In the genomic region with DNA sequence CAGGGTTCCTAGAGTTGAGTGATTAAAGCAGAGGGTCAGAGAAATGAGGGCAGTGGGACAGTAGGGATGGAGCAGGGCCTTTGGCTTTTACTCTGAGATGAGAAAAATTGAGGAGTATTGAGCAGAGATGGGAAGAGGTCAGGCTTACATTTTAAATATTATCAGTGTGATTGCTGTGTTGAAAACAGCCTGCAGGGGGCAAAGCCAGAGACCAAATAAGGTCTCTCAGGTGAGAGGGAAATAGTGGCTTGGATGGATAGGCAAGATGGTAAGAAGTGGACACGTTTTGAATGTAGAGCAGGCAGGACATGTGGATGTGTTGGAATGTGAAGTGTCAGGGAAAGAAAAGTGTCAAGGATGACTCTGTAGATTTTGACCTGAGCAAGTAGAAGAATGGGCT, we compare ENCODE assay signal across 15 cellular contexts.
DNase-seq lines count a peak whose midpoint lies in the region; ATAC-seq and TF ChIP-seq lines count a peak whose summit lies in the region.
"Had no signal": no experiment of that assay in that cellular context is flagged by ENCODE, and none has a peak within 500 bp of the region (broad histone marks: within the 10 kb centered on the region; RNA-seq: fewer than 3 reads in every experiment).

No MANE protein-coding gene starts in this region.

- H3K36me3 ChIP-seq in spleen: no peaks in the 10 kb centered on the region
- H3K36me3 ChIP-seq: left ventricle myocardium inferior had no signal

- peak; percentile 66 for ATAC-seq in HG03159 (IDR thresholded peaks at IDR 0.05; ENCODE audit: unreplicated experiment)
- ATAC-seq: activated T-helper 17 cell treated with anti-CD3 and anti-CD28 coated beads, Interleukin-2, amount 50 U/mL, for 72 hours had no signal

- intact Hi-C loops in spleen (cut with DNase I; ENCODE audit: low total_unique reads): no loop called here

- H3K27ac ChIP-seq in VCaP (no peak overlapping the region), spleen (no peak overlapping the region)
- H3K27ac ChIP-seq: left ventricle myocardium inferior had no signal

- TF ChIP-seq POLR2A in spleen (IDR thresholded peaks at IDR 0.05): no peak

- H3K27ac Mint-ChIP-seq in neural crest cell (ENCODE audit: unreplicated experiment): no peak overlapping the region
- H3K27ac Mint-ChIP-seq: activated T-helper 17 cell treated with anti-CD3 and anti-CD28 coated beads, Interleukin-2, amount 50 U/mL, for 72 hours; IgD-negative memory B cell; T-helper 1 cell treated with Interleukin-12 subunit alpha and Interleukin-12 subunit beta and Interleukin-4 antibody, amounts not matched to agents 30 μg/mL and 1 μg/mL, for 36 hours had no signal

- no peak overlapping the region for H3K4me3 Mint-ChIP-seq in neural crest cell
- H3K4me3 Mint-ChIP-seq: activated T-helper 17 cell treated with anti-CD3 and anti-CD28 coated beads, Interleukin-2, amount 50 U/mL, for 72 hours; IgD-negative memory B cell; T-helper 1 cell treated with Interleukin-12 subunit alpha and Interleukin-12 subunit beta and Interleukin-4 antibody, amounts not matched to agents 30 μg/mL and 1 μg/mL, for 36 hours had no signal

- H3K27me3 ChIP-seq in spleen (replicated peaks in 1 of 7): no peaks in the 10 kb centered on the region

- no peak overlapping the region for H3K4me3 ChIP-seq in spleen
- H3K4me3 ChIP-seq: left ventricle myocardium inferior had no signal

- H3K36me3 Mint-ChIP-seq in neural crest cell (ENCODE audit: low read depth): no peaks in the 10 kb centered on the region
- H3K36me3 Mint-ChIP-seq: IgD-negative memory B cell had no signal

- no peaks in the 10 kb centered on the region for H3K27me3 Mint-ChIP-seq in neural crest cell (ENCODE audit: low read depth)

- H3K4me1 ChIP-seq in spleen: no peaks in the 10 kb centered on the region
- H3K4me1 ChIP-seq: left ventricle myocardium inferior had no signal

- WGBS in spleen, 5 donors: 48 to 74% (median 65%) methylated on average over 1 of the region's 1 CpG

- H3K9me3 Mint-ChIP-seq in neural crest cell: peaks cover 10% of the 10 kb centered on the region
- H3K9me3 Mint-ChIP-seq: T-helper 1 cell treated with Interleukin-12 subunit alpha and Interleukin-12 subunit beta and Interleukin-4 antibody, amounts not matched to agents 30 μg/mL and 1 μg/mL, for 36 hours had no signal

- DNase-seq in neural crest cell (ENCODE audit: low read depth, low spot score) (no peak), NCI-H446 treated with DMSO at 0.1 percent for 48 hours (lab: John Stamatoyannopoulos, UW) (no peak), spleen (no peak), foreskin melanocyte (no peak)
- DNase-seq: activated CD4-positive, alpha-beta T cell treated with anti-CD3 and anti-CD28 coated beads, Interleukin-2, amount 50 U/mL, for 1 hour; effector CD4-positive, alpha-beta T cell; left ventricle myocardium inferior; NCI-H1930; OCI-M1 had no signal

- H3K4me1 Mint-ChIP-seq in neural crest cell: no peaks in the 10 kb centered on the region
- H3K4me1 Mint-ChIP-seq: activated T-helper 17 cell treated with anti-CD3 and anti-CD28 coated beads, Interleukin-2, amount 50 U/mL, for 72 hours; IgD-negative memory B cell had no signal

- H3K9me3 ChIP-seq in spleen: peaks cover 0 to 18% (median 4%) of the 10 kb centered on the region in 8 donors

- TF ChIP-seq CTCF in GM12872 (IDR thresholded peaks at IDR 0.05; ENCODE audit: insufficient read depth, low read depth, low read length): peak; percentile 46; the same call in 2 of the 3 replicates
- peak; percentile 58 for TF ChIP-seq CTCF in VCaP (conservative IDR thresholded peaks at IDR 0.05)
- peak; percentile 49 for TF ChIP-seq CTCF in neural crest cell (conservative IDR thresholded peaks at IDR 0.05)
- TF ChIP-seq CTCF in spleen (IDR thresholded peaks at IDR 0.05 in 8 of 11, conservative IDR thresholded peaks at IDR 0.05 in 3 of 11): no peak

Comparison
In these comparisons a context has a peak if more than half of its experiments do, and no peak if none do; other contexts are left out.
1. CTCF ChIP-seq: peak in GM12872 (single experiment), VCaP (single experiment) and neural crest cell (single experiment); none in spleen (0 of 11).